ENCODE assay signal across 9 cellular contexts in the genomic region with DNA sequence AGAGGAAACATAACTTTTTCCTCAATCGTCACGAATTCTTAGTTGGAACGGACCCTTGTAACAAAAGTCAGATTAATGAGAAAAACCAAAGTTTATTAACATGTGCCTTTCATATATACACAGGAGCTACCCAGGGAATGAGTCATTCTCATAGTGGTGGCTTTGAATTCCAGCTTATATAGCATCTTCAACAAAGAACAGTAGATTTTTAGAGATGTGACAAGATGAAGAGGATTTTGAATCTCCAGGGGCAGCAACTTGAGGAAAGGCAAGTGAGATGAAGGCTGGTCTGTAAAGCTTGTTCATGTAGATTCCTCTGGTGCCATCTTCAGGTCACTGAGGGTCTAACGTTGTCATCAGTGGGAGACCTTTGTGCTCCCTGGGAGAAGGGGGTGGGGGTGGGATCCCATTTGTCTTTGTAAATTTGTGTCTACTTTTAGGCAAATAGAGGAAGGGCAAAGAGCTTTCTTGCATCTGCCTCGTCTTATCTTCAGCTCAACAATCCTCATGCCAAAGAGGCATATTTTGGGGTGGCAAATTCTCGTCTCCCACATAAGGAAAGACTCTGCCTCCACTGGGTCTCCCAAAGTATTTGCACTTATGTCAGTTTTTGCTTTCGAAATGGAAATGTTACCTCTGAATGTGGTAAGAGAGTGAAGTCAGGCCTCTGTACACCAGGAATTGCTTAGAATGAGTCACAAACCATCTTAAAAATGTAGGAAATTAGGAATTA. TPM values are rescaled to one million over a fixed set of nuclear protein-coding genes. Genes with fewer than 3 reads are reported as not detected.
DNase-seq lines count a peak whose midpoint lies in the region; TF ChIP-seq lines count a peak whose summit lies in the region.
"Had no signal": no experiment of that assay in that cellular context is flagged by ENCODE, and none has a peak within 500 bp of the region (broad histone marks: within the 10 kb centered on the region; RNA-seq: fewer than 3 reads in every experiment).

No MANE protein-coding gene starts in this region.

- H3K4me3 ChIP-seq in cardiac fibroblast (replicated peaks in 1 of 2; ENCODE audit: low read depth in 2 of 2, low read length in 2 of 2) (no peak overlapping the region), osteoblast (ENCODE audit: insufficient read depth, low read length) (no peak overlapping the region), prostate gland (no peak overlapping the region)

- 77% methylated on average over 7 of the region's 7 CpGs for WGBS in prostate gland

- intact Hi-C loops in prostate gland (cut with DNase I): no loop called here

- H3K27ac ChIP-seq in osteoblast (ENCODE audit: low read depth, low read length): peak overlapping the region; percentile 81
- H3K27ac ChIP-seq in prostate gland: peak overlapping the region in 1 of 2 donors; percentile 62

- no peak overlapping the region for H2AFZ ChIP-seq in osteoblast (ENCODE audit: low read length)

- no peaks in the 10 kb centered on the region for H3K27me3 ChIP-seq in osteoblast (ENCODE audit: insufficient read depth, low read length)
- H3K27me3 ChIP-seq in prostate gland (replicated peaks; ENCODE audit: insufficient read depth): no peaks in the 10 kb centered on the region

- DNase-seq in DMS53 (lab: John Stamatoyannopoulos, UW) (peak; percentile 9), DMS53 treated with DMSO at 0.1 percent for 48 hours (lab: John Stamatoyannopoulos, UW; ENCODE audit: unreplicated experiment) (no peak), cardiac fibroblast (ENCODE audit: low read depth in 2 of 2) (peak; percentile 56 to 77), osteoblast (ENCODE audit: insufficient read length, low spot score, missing footprints) (no peak), putamen (ENCODE audit: low spot score) (no peak), medulla oblongata (ENCODE audit: extremely low spot score) (no peak), prostate gland (ENCODE audit: low spot score) (no peak)
- DNase-seq: 8988T had no signal

- TF ChIP-seq CTCF in LNCAP (IDR thresholded peaks at IDR 0.05) (peak; percentile 17; the same call in 1 of the 2 replicates), cardiac fibroblast (IDR thresholded peaks at IDR 0.05; ENCODE audit: low read depth, low read length) (no peak), osteoblast (IDR thresholded peaks at IDR 0.05; ENCODE audit: extremely low read depth, low read depth, low read length) (peak; percentile 20), prostate gland (IDR thresholded peaks at IDR 0.05) (no peak)

- H3K4me1 ChIP-seq in osteoblast (ENCODE audit: insufficient read depth, low read length) (peaks cover 41% of the 10 kb centered on the region), prostate gland (replicated peaks) (peaks cover 8% of the 10 kb centered on the region)

- H3K36me3 ChIP-seq in osteoblast (ENCODE audit: insufficient read depth, low read length): no peaks in the 10 kb centered on the region
- no peaks in the 10 kb centered on the region for H3K36me3 ChIP-seq in prostate gland

- H3K9me3 ChIP-seq in osteoblast (ENCODE audit: low read depth, low read length): no peaks in the 10 kb centered on the region
- no peaks in the 10 kb centered on the region for H3K9me3 ChIP-seq in prostate gland

- no peak for TF ChIP-seq POLR2A in prostate gland (IDR thresholded peaks at IDR 0.05)

- H3K4me2 ChIP-seq in osteoblast (ENCODE audit: insufficient read depth, low read length): peak overlapping the region; percentile 8

- H3K79me2 ChIP-seq in osteoblast (ENCODE audit: insufficient read depth, low read length): no peaks in the 10 kb centered on the region

- no peaks in the 10 kb centered on the region for H4K20me1 ChIP-seq in osteoblast (ENCODE audit: insufficient read depth, low read length)

RNA-seq across cellular contexts. Expression of a gene that starts 29.5 kb away (rescaled TPM):
- total RNA-seq in osteoblast (48.9 and 52.5 TPM in 2 replicates), prostate gland (10 to 100 TPM; 16.0 to 61.1 TPM)

Comparison
In these comparisons a context has a peak if more than half of its experiments do, and no peak if none do; other contexts are left out.
1. DNase-seq: peak in DMS53 (single experiment) and cardiac fibroblast (2 of 2); none in DMS53 treated with DMSO at 0.1 percent for 48 hours (single experiment), osteoblast (single experiment), putamen (single experiment), medulla oblongata (single experiment) and prostate gland (single experiment).
2. CTCF ChIP-seq: peak in LNCAP (single experiment) and osteoblast (single experiment); none in cardiac fibroblast (single experiment) and prostate gland (0 of 4).